ENCODE assay signal across 19 cellular contexts in genomic region chr2:181948227-181948626, GRCh38. TPM values are rescaled to one million over a fixed set of nuclear protein-coding genes. Genes with fewer than 3 reads are reported as not detected.
"Had no signal": no experiment of that assay in that cellular context is flagged by ENCODE, and none has a peak within 500 bp of the region (broad histone marks: within the 10 kb centered on the region; RNA-seq: fewer than 3 reads in every experiment).

No MANE protein-coding gene starts in this region.

- H3K4me1 ChIP-seq: spleen had no signal

- H3K27me3 Mint-ChIP-seq: dendritic cell treated with granulocyte-macrophage colony-stimulating factor and Interleukin-4, amounts not matched to agents 40 ng/mL and 50 ng/mL, for 4 days; progenitor cell of endocrine pancreas had no signal

- H3K36me3 ChIP-seq: spleen, upper lobe of left lung had no signal

- H3K4me1 Mint-ChIP-seq: activated naive CD4-positive, alpha-beta T cell treated with anti-CD3 and anti-CD28 coated beads, Interleukin-2, amount 10 ng/mL, durations not matched to agents 7 days and 5 days; activated T-helper 17 cell treated with anti-CD3 and anti-CD28 coated beads, Interleukin-2, amount 50 U/mL, for 72 hours; immature natural killer cell; natural killer cell had no signal

- H3K4me3 ChIP-seq: mucosa of descending colon, spleen, upper lobe of left lung had no signal

- H3K9me3 ChIP-seq: mucosa of descending colon, spleen, upper lobe of left lung had no signal

- DNase-seq: activated CD4-positive, alpha-beta T cell treated with anti-CD3 and anti-CD28 coated beads for 48 hours; activated naive CD4-positive, alpha-beta T cell treated with anti-CD3 and anti-CD28 coated beads, Interleukin-2, amount 10 ng/mL, durations not matched to agents 7 days and 5 days; effector memory CD8-positive, alpha-beta T cell; erythroblast; glutamatergic neuron; immature natural killer cell; mucosa of descending colon; natural killer cell; right cardiac atrium; spleen; stimulated activated CD4-positive, alpha-beta T cell treated with anti-CD3 and anti-CD28 coated beads, Interleukin-1b, Interleukin-23, amount 100 ng/mL, for 48 hours; stimulated activated naive CD4-positive, alpha-beta T cell; upper lobe of left lung had no signal

- H3K27ac Mint-ChIP-seq: activated naive CD4-positive, alpha-beta T cell treated with anti-CD3 and anti-CD28 coated beads, Interleukin-2, amount 10 ng/mL, durations not matched to agents 7 days and 5 days; activated T-helper 17 cell treated with anti-CD3 and anti-CD28 coated beads, Interleukin-2, amount 50 U/mL, for 72 hours; dendritic cell treated with granulocyte-macrophage colony-stimulating factor and Interleukin-4, amounts not matched to agents 40 ng/mL and 50 ng/mL, for 4 days; effector memory CD8-positive, alpha-beta T cell; immature natural killer cell; natural killer cell; progenitor cell of endocrine pancreas; T-helper 1 cell treated with Interleukin-12 subunit alpha and Interleukin-12 subunit beta and Interleukin-4 antibody, amounts not matched to agents 30 μg/mL and 1 μg/mL, for 36 hours; WTC11 had no signal

- ATAC-seq: activated T-helper 17 cell treated with anti-CD3 and anti-CD28 coated beads, Interleukin-2, amount 50 U/mL, for 72 hours; effector memory CD8-positive, alpha-beta T cell; mucosa of descending colon; natural killer cell; right cardiac atrium; WTC11 had no signal

- H3K27ac ChIP-seq: spleen, upper lobe of left lung had no signal

- H3K9me3 Mint-ChIP-seq: activated naive CD4-positive, alpha-beta T cell treated with anti-CD3 and anti-CD28 coated beads, Interleukin-2, amount 10 ng/mL, durations not matched to agents 7 days and 5 days; activated T-helper 17 cell treated with anti-CD3 and anti-CD28 coated beads, Interleukin-2, amount 50 U/mL, for 72 hours; dendritic cell treated with granulocyte-macrophage colony-stimulating factor and Interleukin-4, amounts not matched to agents 40 ng/mL and 50 ng/mL, for 4 days; effector memory CD8-positive, alpha-beta T cell; immature natural killer cell; natural killer cell; T-helper 1 cell treated with Interleukin-12 subunit alpha and Interleukin-12 subunit beta and Interleukin-4 antibody, amounts not matched to agents 30 μg/mL and 1 μg/mL, for 36 hours; WTC11 had no signal

- H3K36me3 Mint-ChIP-seq: activated naive CD4-positive, alpha-beta T cell treated with anti-CD3 and anti-CD28 coated beads, Interleukin-2, amount 10 ng/mL, durations not matched to agents 7 days and 5 days; immature natural killer cell; natural killer cell; WTC11 had no signal

- H3K27me3 ChIP-seq: spleen, upper lobe of left lung had no signal

- H3K4me3 Mint-ChIP-seq: activated naive CD4-positive, alpha-beta T cell treated with anti-CD3 and anti-CD28 coated beads, Interleukin-2, amount 10 ng/mL, durations not matched to agents 7 days and 5 days; activated T-helper 17 cell treated with anti-CD3 and anti-CD28 coated beads, Interleukin-2, amount 50 U/mL, for 72 hours; dendritic cell treated with granulocyte-macrophage colony-stimulating factor and Interleukin-4, amounts not matched to agents 40 ng/mL and 50 ng/mL, for 4 days; effector memory CD8-positive, alpha-beta T cell; immature natural killer cell; natural killer cell; T-helper 1 cell treated with Interleukin-12 subunit alpha and Interleukin-12 subunit beta and Interleukin-4 antibody, amounts not matched to agents 30 μg/mL and 1 μg/mL, for 36 hours; WTC11 had no signal

RNA-seq across cellular contexts. Expression of gene PPP1R1C, which starts 37.4 kb away (rescaled TPM):
- total RNA-seq: activated T-helper 17 cell treated with anti-CD3 and anti-CD28 coated beads, Interleukin-2, amount 50 U/mL, for 72 hours; lung microvascular endothelial cell; natural killer cell had no signal
- polyA plus RNA-seq: immature natural killer cell had no signal
